8 cellular contexts compared by ENCODE assay signal in the genomic region with DNA sequence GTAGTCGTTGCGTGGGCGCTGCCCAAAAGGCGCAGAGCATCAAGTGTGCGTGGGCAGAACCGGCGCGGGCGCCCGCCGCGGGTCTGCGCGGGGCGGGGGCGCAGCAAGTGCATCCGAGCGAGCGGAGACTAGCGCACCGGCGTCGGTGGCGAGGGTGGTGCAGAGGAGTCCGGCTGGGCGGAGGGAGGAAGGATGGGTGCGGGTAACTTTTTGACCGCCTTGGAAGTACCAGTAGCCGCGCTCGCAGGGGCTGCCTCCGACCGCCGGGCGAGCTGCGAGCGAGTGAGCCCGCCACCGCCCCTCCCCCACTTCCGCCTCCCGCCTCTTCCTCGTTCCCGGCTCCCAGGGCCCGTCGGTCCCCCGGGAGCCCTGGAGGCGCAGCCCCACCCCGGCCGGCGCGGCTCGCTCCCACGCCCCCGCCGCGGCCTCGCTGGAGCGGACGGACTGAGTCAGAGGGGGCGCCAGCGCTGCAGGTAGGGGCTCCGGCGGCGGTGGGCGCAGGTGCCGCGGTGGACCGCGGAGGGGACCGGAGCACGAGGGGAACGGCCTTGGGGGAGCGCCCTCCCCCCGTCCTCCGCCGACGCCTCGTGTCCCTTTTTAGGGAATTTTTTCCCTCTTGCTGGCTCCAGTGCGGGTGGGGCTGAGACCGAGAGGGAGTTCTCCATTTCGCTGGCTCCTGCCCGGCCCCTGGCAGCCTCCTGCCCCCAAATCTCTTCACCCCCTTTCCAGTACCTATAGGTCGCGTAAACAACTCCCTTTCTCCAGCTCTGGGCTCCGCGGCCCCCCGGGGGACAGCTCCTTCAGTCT. TPM values are rescaled to one million over a fixed set of nuclear protein-coding genes. Genes with fewer than 3 reads are reported as not detected.
DNase-seq lines count a peak whose midpoint lies in the region; ATAC-seq, FAIRE-seq and TF ChIP-seq lines count a peak whose summit lies in the region.

No MANE protein-coding gene starts in this region.

- no peak for FAIRE-seq in pancreas (lab: Jason Lieb, UNC)

- H3K27ac ChIP-seq in adrenal gland = peak overlapping the region in 4 of 5 donors; percentile 45 to 90 (median 74)
- peak overlapping the region; percentile 42 to 80 (median 60) for H3K27ac ChIP-seq in pancreas

- H3K27me3 ChIP-seq in adrenal gland (no peaks in the 10 kb centered on the region), pancreas (no peaks in the 10 kb centered on the region)

- H3K4me1 ChIP-seq in adrenal gland (replicated peaks in 1 of 2) (peaks cover 6 to 29% of the 10 kb centered on the region in 2 donors), pancreas (peaks cover 0 to 3% (median 0%) of the 10 kb centered on the region in 3 donors)

- DNase-seq in AG08395 (ENCODE audit: low spot score) = peak; percentile 49
- peak; percentile 16 for DNase-seq in SK-MEL-5 (ENCODE audit: low read depth, low spot score)
- DNase-seq in adrenal gland = peak; percentile 44 to 78 (median 70)
- peak; percentile 85 for DNase-seq in left cardiac atrium
- DNase-seq in pancreas = peak; percentile 65 to 88 (median 76)
- DNase-seq in epidermal melanocyte (ENCODE audit: insufficient read length, low spot score) = no peak

- ATAC-seq in HG03354 (IDR thresholded peaks at IDR 0.05; ENCODE audit: poor library complexity, severe bottlenecking, unreplicated experiment) (peak; percentile 49), left cardiac atrium (peak; percentile 74 to 83), pancreas (peak; percentile 84 to 86 (median 86)), HG02588 (IDR thresholded peaks at IDR 0.05; ENCODE audit: unreplicated experiment) (no peak)

- intact Hi-C loops in adrenal gland (cut with DNase I) (no loop called here), left cardiac atrium (cut with DNase I) (loop anchor here in 1 of 2 donors (2.0 kb wide), 1 partner anchor 48 kb away; no protein-coding TSS in a partner anchor), pancreas (cut with DNase I) (no loop called here)

- peaks cover 0 to 12% of the 10 kb centered on the region in 2 donors for H3K36me3 ChIP-seq in adrenal gland (replicated peaks in 1 of 2)
- peaks cover 0 to 6% (median 0%) of the 10 kb centered on the region in 3 donors for H3K36me3 ChIP-seq in pancreas

- in situ Hi-C loops in SK-MEL-5 (cut with HindIII; ENCODE audit: low pct_unique_long_range_greater_than_20kb, low sequenced_read_pairs) = no loop called here

- WGBS in adrenal gland, 4 donors = 0 to 1% (median 1%) methylated on average over 8 to 86 of the region's 87 CpGs
- 1% methylated on average over 30 to 87 of the region's 87 CpGs for WGBS in pancreas, 2 donors

- H3K4me3 ChIP-seq in adrenal gland (peak overlapping the region; percentile 46 to 83 (median 56)), pancreas (peak overlapping the region; percentile 34 to 95 (median 72))

- TF ChIP-seq CTCF in adrenal gland (IDR thresholded peaks at IDR 0.05) = no peak
- TF ChIP-seq CTCF in pancreas (IDR thresholded peaks at IDR 0.05) = no peak

- TF ChIP-seq POLR2A in adrenal gland (IDR thresholded peaks at IDR 0.05) = no peak

- H3K9me3 ChIP-seq in adrenal gland (replicated peaks in 1 of 3) (no peaks in the 10 kb centered on the region), pancreas (no peaks in the 10 kb centered on the region)

RNA-seq across cellular contexts. Expression of a gene that starts 1.6 kb away (rescaled TPM):
- 0.77 and 1.5 TPM in 2 replicates for total RNA-seq in SK-MEL-5 (2014; rRNA removed; shearing (Covaris generic))
- 7.0 and 8.7 TPM in 2 replicates for polyA plus RNA-seq in SK-MEL-5 (2015; cell fraction: cytosol; rRNA removed)
- 3.7 and 3.9 TPM in 2 replicates for polyA plus RNA-seq in SK-MEL-5 (2015; cell fraction: nucleus; rRNA removed)
- total RNA-seq in adrenal gland (10 to 100 TPM; 16.5 to 71.1 (median 31.5) TPM), left cardiac atrium (100 to 1,000 TPM; 177 to 200 TPM), pancreas (10 to 100 TPM; 11.6 to 25.7 (median 17.9) TPM)
- polyA plus RNA-seq in adrenal gland (10 to 100 TPM; 21.6 to 52.1 (median 34.8) TPM), pancreas (10 to 100 TPM; 21.2 to 31.0 TPM)

RNA-seq across cellular contexts. Expression of a gene that starts 9.5 kb away (rescaled TPM):
- 179 and 191 TPM in 2 replicates for total RNA-seq in SK-MEL-5 (2014; rRNA removed; shearing (Covaris generic))
- 451 and 485 TPM in 2 replicates for polyA plus RNA-seq in SK-MEL-5 (2015; cell fraction: cytosol; rRNA removed)
- 113 and 127 TPM in 2 replicates for polyA plus RNA-seq in SK-MEL-5 (2015; cell fraction: nucleus; rRNA removed)
- total RNA-seq in adrenal gland = 100 to 1,000 TPM in 6 of 8 donors, 10 to 100 TPM in 2; 76.0 to 202 (median 119) TPM
- 100 to 1,000 TPM in 1 of 3 donors, 10 to 100 TPM in 2; 45.2 to 121 (median 99.7) TPM for polyA plus RNA-seq in adrenal gland
- 100 to 1,000 TPM; 104 to 129 TPM for total RNA-seq in left cardiac atrium
- total RNA-seq in pancreas = 10 to 100 TPM; 35.3 to 59.1 (median 46.2) TPM
- 10 to 100 TPM; 60.7 to 69.1 TPM for polyA plus RNA-seq in pancreas

RNA-seq across cellular contexts. Expression of a gene that starts 28.3 kb away (rescaled TPM):
- not detected in 2 replicates for total RNA-seq in SK-MEL-5 (2014; rRNA removed; shearing (Covaris generic))
- polyA plus RNA-seq in SK-MEL-5 (2015; cell fraction: cytosol; rRNA removed) = 0.05 TPM in 1 of 2 replicates, not detected in the other
- polyA plus RNA-seq in SK-MEL-5 (2015; cell fraction: nucleus; rRNA removed) = not detected in 2 replicates
- total RNA-seq in adrenal gland (under 1 TPM in 3 of 8 donors, not detected in 5; 0.24 to 0.78 (median 0.65) TPM), left cardiac atrium (1 to 10 TPM in 1 of 2 donors, under 1 TPM in 1; 0.68 to 2.0 TPM), pancreas (under 1 TPM in 1 of 6 donors, not detected in 5; 0.44 TPM)
- polyA plus RNA-seq in adrenal gland (under 1 TPM in 1 of 3 donors, not detected in 2; 0.33 TPM), pancreas (not detected)

RNA-seq across cellular contexts. Expression of a gene that starts 43.5 kb away (rescaled TPM):
- 23.6 and 31.0 TPM in 2 replicates for total RNA-seq in SK-MEL-5 (2014; rRNA removed; shearing (Covaris generic))
- polyA plus RNA-seq in SK-MEL-5 (2015; cell fraction: cytosol; rRNA removed) = 58.1 and 60.4 TPM in 2 replicates
- 12.6 and 25.7 TPM in 2 replicates for polyA plus RNA-seq in SK-MEL-5 (2015; cell fraction: nucleus; rRNA removed)
- total RNA-seq in adrenal gland (10 to 100 TPM; 25.6 to 83.2 (median 38.4) TPM), left cardiac atrium (10 to 100 TPM; 23.4 to 24.1 TPM), pancreas (10 to 100 TPM; 11.1 to 19.0 (median 16.5) TPM)
- polyA plus RNA-seq in adrenal gland (10 to 100 TPM; 16.0 to 25.7 (median 17.7) TPM), pancreas (10 to 100 TPM in 1 of 2 donors, 1 to 10 TPM in 1; 9.6 to 13.7 TPM)

RNA-seq across cellular contexts. Expression of a gene that starts 58.2 kb away (rescaled TPM):
- 16.1 and 17.5 TPM in 2 replicates for total RNA-seq in SK-MEL-5 (2014; rRNA removed; shearing (Covaris generic))
- polyA plus RNA-seq in SK-MEL-5 (2015; cell fraction: cytosol; rRNA removed) = 31.9 and 33.9 TPM in 2 replicates
- polyA plus RNA-seq in SK-MEL-5 (2015; cell fraction: nucleus; rRNA removed) = 7.1 and 10.8 TPM in 2 replicates
- total RNA-seq in adrenal gland = 100 to 1,000 TPM in 2 of 8 donors, 10 to 100 TPM in 6; 66.9 to 128 (median 84.7) TPM
- 10 to 100 TPM; 48.7 to 64.9 (median 55.3) TPM for polyA plus RNA-seq in adrenal gland
- 100 to 1,000 TPM in 1 of 2 donors, 10 to 100 TPM in 1; 51.4 to 152 TPM for total RNA-seq in left cardiac atrium
- 100 to 1,000 TPM in 2 of 6 donors, 10 to 100 TPM in 4; 50.9 to 208 (median 56.0) TPM for total RNA-seq in pancreas
- polyA plus RNA-seq in pancreas = 10 to 100 TPM; 48.2 to 54.8 TPM
